ENCODE assay signal across 10 cellular contexts in genomic region chr15:39472661-39473657, GRCh38.
A peak's percentile ranks its signal among the peaks of the same experiment; 100 is the strongest.
DNase-seq lines count a peak whose midpoint lies in the region; ATAC-seq and TF ChIP-seq lines count a peak whose summit lies in the region.
"Had no signal": no experiment of that assay in that cellular context is flagged by ENCODE, and none has a peak within 500 bp of the region (broad histone marks: within the 10 kb centered on the region; RNA-seq: fewer than 3 reads in every experiment).

No MANE protein-coding gene starts in this region.

- POLR2A ChIA-PET in AG04450 (lab: Yijun Ruan, JAX) (interaction anchor here (0.6 to 4.1 kb wide), 9 partner anchors 15 to 292 kb away, joined by 3 to 43 read pairs (median 4); partner anchors contain the start of gene THBS1), A673 (lab: Charles Lee; ENCODE audit: low non-redundant PET) (no interaction called here)

- no peak overlapping the region for H2AFZ ChIP-seq in parathyroid adenoma

- peak; percentile 97 for ATAC-seq in Right ventricle myocardium inferior
- ATAC-seq in GM18502 (IDR thresholded peaks at IDR 0.05; ENCODE audit: poor library complexity, unreplicated experiment): no peak
- ATAC-seq in GM21786 (IDR thresholded peaks at IDR 0.05; ENCODE audit: unreplicated experiment): no peak
- ATAC-seq: stimulated activated naive CD8-positive, alpha-beta T cell treated with anti-CD3 and anti-CD28 coated beads, Interleukin-15, amount 100 ng/mL, for 72 hours had no signal

- H3K4me3 ChIP-seq in AG04450 (ENCODE audit: low read depth, low read length) (no peak overlapping the region), parathyroid adenoma (ENCODE audit: low read depth, low read length) (no peak overlapping the region), A673 (ENCODE audit: low read depth, low read length, poor library complexity, severe bottlenecking) (no peak overlapping the region)

- no peaks in the 10 kb centered on the region for H3K79me2 ChIP-seq in parathyroid adenoma

- H3K27ac ChIP-seq in AG04450 (ENCODE audit: low read depth, low read length): peak overlapping the region; percentile 94
- peak overlapping the region; percentile 74 for H3K27ac ChIP-seq in parathyroid adenoma
- H3K27ac ChIP-seq in A673 (ENCODE audit: low read depth, low read length, poor library complexity, severe bottlenecking): no peak overlapping the region

- H3K4me2 ChIP-seq in parathyroid adenoma (ENCODE audit: low read length): no peak overlapping the region

- no peak overlapping the region for H3K9ac ChIP-seq in parathyroid adenoma

- H3K4me1 ChIP-seq in parathyroid adenoma (no peaks in the 10 kb centered on the region), A673 (ENCODE audit: insufficient read depth, low read length, poor library complexity, severe bottlenecking) (no peaks in the 10 kb centered on the region)

- H3K9me3 ChIP-seq in AG04450 (ENCODE audit: control insufficient read depth, insufficient read depth, low read length) (no peaks in the 10 kb centered on the region), parathyroid adenoma (ENCODE audit: control insufficient read depth, low read length) (no peaks in the 10 kb centered on the region), A673 (ENCODE audit: low read depth, low read length, poor library complexity, severe bottlenecking) (no peaks in the 10 kb centered on the region)

- CTCF ChIA-PET in AG04450 (lab: Charles Lee) (interaction anchor here (1.2 kb wide), 1 partner anchor 656 kb away, joined by 3 read pairs; no protein-coding TSS in a partner anchor), A673 (lab: Charles Lee) (no interaction called here)

- DNase-seq in AG04450 (ENCODE audit: low read depth, low spot score) (peak; percentile 97), T1000 (lab: John Stamatoyannopoulos, UW) (peak; percentile 56), Right ventricle myocardium inferior (ENCODE audit: missing footprints) (peak; percentile 91), inferior parietal cortex (ENCODE audit: extremely low spot score) (no peak), A673 (ENCODE audit: low spot score) (no peak)
- DNase-seq: amygdala; stimulated activated naive CD8-positive, alpha-beta T cell treated with anti-CD3 and anti-CD28 coated beads, Interleukin-15, amount 100 ng/mL, for 72 hours had no signal

- H3K36me3 ChIP-seq in parathyroid adenoma (ENCODE audit: control insufficient read depth, insufficient read depth, low read length): no peaks in the 10 kb centered on the region
- no peaks in the 10 kb centered on the region for H3K36me3 ChIP-seq in A673 (ENCODE audit: insufficient read depth, low read length, poor library complexity, severe bottlenecking)

- H3K27me3 ChIP-seq in AG04450 (ENCODE audit: control insufficient read depth, insufficient read depth, low read length) (no peaks in the 10 kb centered on the region), parathyroid adenoma (ENCODE audit: control insufficient read depth, insufficient read depth, low read length) (no peaks in the 10 kb centered on the region), A673 (replicated peaks; ENCODE audit: insufficient read depth, low read depth, low read length, poor library complexity) (peaks cover 3% of the 10 kb centered on the region)

- no TSS peak for BruUV-seq in A673 (replicated peaks; lab: Mats Ljungman, UMichigan)

- TF ChIP-seq CTCF in AG04450 (IDR thresholded peaks at IDR 0.05; ENCODE audit: low read depth, low read length) (no peak), parathyroid adenoma (IDR thresholded peaks at IDR 0.05) (no peak), A673 (conservative IDR thresholded peaks at IDR 0.05; ENCODE audit: low read depth, low read length) (no peak)

- intact Hi-C loops in Right ventricle myocardium inferior (cut with DNase I) (no loop called here), A673 (cut with micrococcal nuclease; ENCODE audit: unreplicated experiment) (no loop called here)

Comparison
In these comparisons a context has a peak if more than half of its experiments do, and no peak if none do; other contexts are left out.
1. DNase-seq: peak in AG04450 (single experiment), T1000 (single experiment) and Right ventricle myocardium inferior (single experiment); none in inferior parietal cortex (single experiment) and A673 (single experiment).